16 cellular contexts compared by ENCODE assay signal in the genomic region with DNA sequence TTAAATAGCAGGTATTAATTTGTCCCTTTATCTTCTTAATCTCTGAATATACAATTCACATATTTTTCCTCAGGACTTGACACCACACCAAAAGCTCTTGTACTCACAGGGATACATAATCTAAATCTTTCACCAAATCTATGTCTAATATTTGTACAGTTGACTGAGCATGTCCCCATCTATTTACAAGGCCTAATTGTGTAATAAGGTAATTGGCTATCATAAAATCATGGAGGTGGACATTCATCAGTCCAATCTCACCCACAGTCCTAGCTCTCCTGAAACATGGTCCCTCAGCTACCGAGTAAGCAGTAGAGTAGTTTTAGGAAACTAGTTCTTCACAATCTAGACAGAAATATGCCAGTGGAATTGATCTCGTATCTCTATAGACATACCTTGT. TPM values are rescaled to one million over a fixed set of nuclear protein-coding genes. Genes with fewer than 3 reads are reported as not detected.
A peak's percentile ranks its signal among the peaks of the same experiment; 100 is the strongest.
DNase-seq lines count a peak whose midpoint lies in the region; ATAC-seq and TF ChIP-seq lines count a peak whose summit lies in the region.
"Had no signal": no experiment of that assay in that cellular context is flagged by ENCODE, and none has a peak within 500 bp of the region (broad histone marks: within the 10 kb centered on the region; RNA-seq: fewer than 3 reads in every experiment).

No MANE protein-coding gene starts in this region.

- POLR2A ChIA-PET in HCT116 (lab: Charles Lee), result no interaction called here

- no peaks in the 10 kb centered on the region for H3K36me3 ChIP-seq in HCT116 (ENCODE audit: control insufficient read depth in 1 of 2, insufficient read depth in 2 of 2, low read length in 2 of 2)
- no peaks in the 10 kb centered on the region for H3K36me3 ChIP-seq in OCI-LY3 (replicated peaks; ENCODE audit: low read depth, low read length)
- H3K36me3 ChIP-seq: BE2C had no signal

- ATAC-seq in HCT116 (no peak), left lobe of liver (peak; percentile 33), GM18867 (IDR thresholded peaks at IDR 0.05; ENCODE audit: unreplicated experiment) (no peak)
- ATAC-seq: K562 had no signal

- H3K27me3 ChIP-seq in HCT116 (ENCODE audit: insufficient read depth, low read length) (no peaks in the 10 kb centered on the region), OCI-LY3 (ENCODE audit: low read depth, low read length) (no peaks in the 10 kb centered on the region)
- H3K27me3 ChIP-seq: BE2C had no signal

- intact Hi-C loops in HCT116 (cut with micrococcal nuclease), result no loop called here

- no peak overlapping the region for H3K4me3 Mint-ChIP-seq in osteocyte (ENCODE audit: unreplicated experiment)
- H3K4me3 Mint-ChIP-seq: CD14-positive monocyte; CD8-positive, alpha-beta memory T cell had no signal

- H3K4me2 ChIP-seq in HCT116 (ENCODE audit: low read length), result no peak overlapping the region
- H3K4me2 ChIP-seq in OCI-LY3 (ENCODE audit: low read length), result peak overlapping the region; percentile 67; the same call in 1 of the 2 replicates

- TF ChIP-seq RAD21 in HCT116 (IDR thresholded peaks at IDR 0.05; ENCODE audit: low read depth), result no peak

- DNase-seq in HCT116 (ENCODE audit: low read depth, low spot score) (no peak), left lobe of liver (ENCODE audit: low spot score) (no peak), osteocyte (ENCODE audit: extremely low spot score, unreplicated experiment) (no peak), medulla oblongata (ENCODE audit: extremely low spot score) (no peak), caudate nucleus (lab: John Stamatoyannopoulos, UW) (no peak)
- DNase-seq: BE2C; CD8-positive, alpha-beta memory T cell; DND-41; GF-D8; GM23248 had no signal

- H3K36me3 Mint-ChIP-seq in osteocyte (ENCODE audit: unreplicated experiment), result no peaks in the 10 kb centered on the region
- H3K36me3 Mint-ChIP-seq: CD14-positive monocyte; CD8-positive, alpha-beta memory T cell had no signal

- no peak overlapping the region for H3K27ac Mint-ChIP-seq in osteocyte (ENCODE audit: unreplicated experiment)
- H3K27ac Mint-ChIP-seq: CD14-positive monocyte; CD8-positive, alpha-beta memory T cell had no signal

- H2AFZ ChIP-seq in HCT116 (ENCODE audit: low read depth, low read length, poor library complexity, severe bottlenecking) (peak overlapping the region; percentile 12), OCI-LY3 (ENCODE audit: low read depth, low read length) (no peak overlapping the region)
- H2AFZ ChIP-seq: GM23248 had no signal

- H3K27me3 Mint-ChIP-seq in osteocyte (ENCODE audit: unreplicated experiment), result no peaks in the 10 kb centered on the region

- BruUV-seq in HCT116 (replicated peaks; lab: Mats Ljungman, UMichigan), result no TSS peak

- TF ChIP-seq POLR2A in HCT116 (IDR thresholded peaks at IDR 0.05; ENCODE audit: borderline replicate concordance, extremely low read depth, insufficient read depth, insufficient read length), result no peak

- H3K27ac ChIP-seq in 22Rv1 (peak overlapping the region; percentile 82), HCT116 (ENCODE audit: low read depth, low read length) (no peak overlapping the region), OCI-LY3 (ENCODE audit: low read length) (no peak overlapping the region), caudate nucleus (ENCODE audit: low read depth, low read length) (no peak overlapping the region)
- H3K27ac ChIP-seq: GM23248 had no signal

- RAD21 ChIA-PET in HCT116 (lab: Charles Lee; ENCODE audit: low non-redundant PET in 1 of 2, low total read pairs in 2 of 2, uncharacterized antibody in 2 of 2, unreplicated experiment in 2 of 2), result no interaction called here

- no peak for TF ChIP-seq CTCF in 22Rv1 (IDR thresholded peaks at IDR 0.05)
- no peak for TF ChIP-seq CTCF in HCT116 (IDR thresholded peaks at IDR 0.05 in 2 of 3, conservative IDR thresholded peaks at IDR 0.05 in 1 of 3; ENCODE audit: borderline replicate concordance in 1 of 3, insufficient read depth in 1 of 3, low read depth in 2 of 3, low read length in 2 of 3)
- TF ChIP-seq CTCF in OCI-LY3 (IDR thresholded peaks at IDR 0.05; ENCODE audit: low read depth, low read length), result no peak
- no peak for TF ChIP-seq CTCF in osteocyte (IDR thresholded peaks at IDR 0.05)

- peaks cover 36% of the 10 kb centered on the region for H3K4me1 Mint-ChIP-seq in osteocyte (ENCODE audit: unreplicated experiment)
- H3K4me1 Mint-ChIP-seq: CD14-positive monocyte; CD8-positive, alpha-beta memory T cell had no signal

- no peak overlapping the region for H3K4me3 ChIP-seq in HCT116 (replicated peaks in 1 of 2; ENCODE audit: low read depth in 1 of 2, low read length in 2 of 2)
- no peak overlapping the region for H3K4me3 ChIP-seq in OCI-LY3 (ENCODE audit: low read length)
- H3K4me3 ChIP-seq: GM23248, K562 had no signal

- CTCF ChIA-PET in HCT116 (lab: Charles Lee), result no interaction called here

- H3K4me1 ChIP-seq in HCT116 (ENCODE audit: control insufficient read depth in 1 of 2, insufficient read depth in 2 of 2, low read length in 2 of 2) (peaks cover 0 to 15% of the 10 kb centered on the region in 2 experiments; a peak in 1 of 4 replicates), OCI-LY3 (ENCODE audit: low read length) (peaks cover 33% of the 10 kb centered on the region)
- H3K4me1 ChIP-seq: BE2C had no signal

- H3K9ac ChIP-seq in HCT116 (ENCODE audit: low read length), result no peak overlapping the region
- H3K9ac ChIP-seq in OCI-LY3 (ENCODE audit: low read length), result no peak overlapping the region
- H3K9ac ChIP-seq: GM23248 had no signal

- H4K20me1 ChIP-seq in HCT116 (ENCODE audit: insufficient read depth) (no peaks in the 10 kb centered on the region), OCI-LY3 (ENCODE audit: insufficient read depth, low read length) (no peaks in the 10 kb centered on the region)

- no peaks in the 10 kb centered on the region for H3K79me2 ChIP-seq in HCT116 (ENCODE audit: insufficient read depth, low read length)
- H3K79me2 ChIP-seq in OCI-LY3 (ENCODE audit: low read length), result no peaks in the 10 kb centered on the region

- H3K9me2 ChIP-seq in HCT116 (ENCODE audit: insufficient read depth), result no peaks in the 10 kb centered on the region

- H3K9me3 ChIP-seq in HCT116 (ENCODE audit: control insufficient read depth in 1 of 2, insufficient read depth in 1 of 2, low read depth in 1 of 2, low read length in 2 of 2), result no peaks in the 10 kb centered on the region
- no peaks in the 10 kb centered on the region for H3K9me3 ChIP-seq in OCI-LY3 (ENCODE audit: insufficient read depth, low read length)
- H3K9me3 ChIP-seq: BE2C, Caco-2 had no signal

- peaks cover 5% of the 10 kb centered on the region for H3K9me3 Mint-ChIP-seq in osteocyte (ENCODE audit: unreplicated experiment)
- H3K9me3 Mint-ChIP-seq: CD8-positive, alpha-beta memory T cell had no signal

TF ChIP-seq in HCT116, 20 proteins besides CTCF, POLR2A, EP300 and RAD21 (continues in another document):
- no peak for TF ChIP-seq SP1 (IDR thresholded peaks at IDR 0.05; ENCODE audit: low read depth)
- TF ChIP-seq CBX3 (IDR thresholded peaks at IDR 0.05; ENCODE audit: low read depth), result no peak
- no peak for TF ChIP-seq YY1 (IDR thresholded peaks at IDR 0.05; ENCODE audit: extremely low read depth, insufficient replicate concordance, low read depth, low read length)
- TF ChIP-seq ELF1 (IDR thresholded peaks at IDR 0.05; ENCODE audit: borderline replicate concordance, low read depth), result no peak
- TF ChIP-seq, protein P1, sequence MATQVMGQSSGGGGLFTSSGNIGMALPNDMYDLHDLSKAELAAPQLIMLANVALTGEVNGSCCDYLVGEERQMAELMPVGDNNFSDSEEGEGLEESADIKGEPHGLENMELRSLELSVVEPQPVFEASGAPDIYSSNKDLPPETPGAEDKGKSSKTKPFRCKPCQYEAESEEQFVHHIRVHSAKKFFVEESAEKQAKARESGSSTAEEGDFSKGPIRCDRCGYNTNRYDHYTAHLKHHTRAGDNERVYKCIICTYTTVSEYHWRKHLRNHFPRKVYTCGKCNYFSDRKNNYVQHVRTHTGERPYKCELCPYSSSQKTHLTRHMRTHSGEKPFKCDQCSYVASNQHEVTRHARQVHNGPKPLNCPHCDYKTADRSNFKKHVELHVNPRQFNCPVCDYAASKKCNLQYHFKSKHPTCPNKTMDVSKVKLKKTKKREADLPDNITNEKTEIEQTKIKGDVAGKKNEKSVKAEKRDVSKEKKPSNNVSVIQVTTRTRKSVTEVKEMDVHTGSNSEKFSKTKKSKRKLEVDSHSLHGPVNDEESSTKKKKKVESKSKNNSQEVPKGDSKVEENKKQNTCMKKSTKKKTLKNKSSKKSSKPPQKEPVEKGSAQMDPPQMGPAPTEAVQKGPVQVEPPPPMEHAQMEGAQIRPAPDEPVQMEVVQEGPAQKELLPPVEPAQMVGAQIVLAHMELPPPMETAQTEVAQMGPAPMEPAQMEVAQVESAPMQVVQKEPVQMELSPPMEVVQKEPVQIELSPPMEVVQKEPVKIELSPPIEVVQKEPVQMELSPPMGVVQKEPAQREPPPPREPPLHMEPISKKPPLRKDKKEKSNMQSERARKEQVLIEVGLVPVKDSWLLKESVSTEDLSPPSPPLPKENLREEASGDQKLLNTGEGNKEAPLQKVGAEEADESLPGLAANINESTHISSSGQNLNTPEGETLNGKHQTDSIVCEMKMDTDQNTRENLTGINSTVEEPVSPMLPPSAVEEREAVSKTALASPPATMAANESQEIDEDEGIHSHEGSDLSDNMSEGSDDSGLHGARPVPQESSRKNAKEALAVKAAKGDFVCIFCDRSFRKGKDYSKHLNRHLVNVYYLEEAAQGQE (IDR thresholded peaks at IDR 0.05; ENCODE audit: low read depth), result no peak
- TF ChIP-seq, protein P2, sequence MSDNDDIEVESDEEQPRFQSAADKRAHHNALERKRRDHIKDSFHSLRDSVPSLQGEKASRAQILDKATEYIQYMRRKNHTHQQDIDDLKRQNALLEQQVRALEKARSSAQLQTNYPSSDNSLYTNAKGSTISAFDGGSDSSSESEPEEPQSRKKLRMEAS (IDR thresholded peaks at IDR 0.05), result no peak
- no peak for TF ChIP-seq JUND (IDR thresholded peaks at IDR 0.05)
- TF ChIP-seq FOSL1 (IDR thresholded peaks at IDR 0.05; ENCODE audit: low read depth), result no peak
- TF ChIP-seq, protein P3, sequence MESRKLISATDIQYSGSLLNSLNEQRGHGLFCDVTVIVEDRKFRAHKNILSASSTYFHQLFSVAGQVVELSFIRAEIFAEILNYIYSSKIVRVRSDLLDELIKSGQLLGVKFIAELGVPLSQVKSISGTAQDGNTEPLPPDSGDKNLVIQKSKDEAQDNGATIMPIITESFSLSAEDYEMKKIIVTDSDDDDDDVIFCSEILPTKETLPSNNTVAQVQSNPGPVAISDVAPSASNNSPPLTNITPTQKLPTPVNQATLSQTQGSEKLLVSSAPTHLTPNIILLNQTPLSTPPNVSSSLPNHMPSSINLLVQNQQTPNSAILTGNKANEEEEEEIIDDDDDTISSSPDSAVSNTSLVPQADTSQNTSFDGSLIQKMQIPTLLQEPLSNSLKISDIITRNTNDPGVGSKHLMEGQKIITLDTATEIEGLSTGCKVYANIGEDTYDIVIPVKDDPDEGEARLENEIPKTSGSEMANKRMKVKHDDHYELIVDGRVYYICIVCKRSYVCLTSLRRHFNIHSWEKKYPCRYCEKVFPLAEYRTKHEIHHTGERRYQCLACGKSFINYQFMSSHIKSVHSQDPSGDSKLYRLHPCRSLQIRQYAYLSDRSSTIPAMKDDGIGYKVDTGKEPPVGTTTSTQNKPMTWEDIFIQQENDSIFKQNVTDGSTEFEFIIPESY (IDR thresholded peaks at IDR 0.05; ENCODE audit: extremely low read depth, insufficient replicate concordance, low read length), result no peak

RNA-seq across cellular contexts. Expression of a gene that starts 30.3 kb away (rescaled TPM):
- total RNA-seq in HCT116 (2021; ENCODE audit: unreplicated experiment) (71.5 TPM), left lobe of liver (90.5 TPM), osteocyte (56.2 and 56.5 TPM in 2 replicates)
- polyA plus RNA-seq in HCT116 (2012), result 27.5 and 28.7 TPM in 2 replicates
- total RNA-seq: CD8-positive, alpha-beta memory T cell had no signal
- polyA plus RNA-seq: CD14-positive monocyte; CD8-positive, alpha-beta memory T cell; K562 had no signal
